ENCODE assay signal across 18 cellular contexts in the genomic region with DNA sequence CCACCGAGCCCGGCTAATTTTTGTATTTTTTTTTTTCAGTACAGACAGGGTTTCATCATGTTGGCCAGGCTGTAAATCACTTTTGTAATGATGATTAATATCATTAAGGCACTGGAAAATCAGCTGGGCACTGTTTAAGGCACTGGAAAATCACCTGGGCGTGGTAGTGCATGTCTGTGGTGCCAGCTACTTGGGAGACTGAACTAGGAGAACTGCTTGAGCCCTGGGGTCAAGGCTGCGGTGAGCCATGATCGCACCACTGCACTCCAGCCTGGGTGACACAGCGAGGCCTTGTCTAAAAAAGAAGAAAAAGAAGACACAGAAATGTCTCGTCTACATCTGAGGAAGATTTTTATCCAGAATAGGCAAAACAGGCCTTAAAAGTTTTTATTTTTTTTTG.
"Had no signal": no experiment of that assay in that cellular context is flagged by ENCODE, and none has a peak within 500 bp of the region (broad histone marks: within the 10 kb centered on the region; RNA-seq: fewer than 3 reads in every experiment).

No MANE protein-coding gene starts in this region.

- H3K4me1 ChIP-seq: prostate gland had no signal

- H3K9me3 Mint-ChIP-seq: activated naive CD4-positive, alpha-beta T cell treated with anti-CD3 and anti-CD28 coated beads for 36 hours; central memory CD8-positive, alpha-beta T cell; natural killer cell treated with Interleukin-12 subunit alpha and Interleukin-12 subunit beta and Interleukin-15 and Interleukin-18, amount 100 ng/mL, for 72 hours had no signal

- H3K9me3 ChIP-seq: mucosa of descending colon, prostate gland, SK-N-SH had no signal

- ATAC-seq: activated CD8-positive, alpha-beta memory T cell treated with anti-CD3 and anti-CD28 coated beads, Interleukin-2, amount 10 ng/mL, durations not matched to agents 7 days and 5 days; left colon; mucosa of descending colon; sciatic nerve had no signal

- H3K9ac ChIP-seq: SK-N-SH had no signal

- H3K27me3 Mint-ChIP-seq: activated CD8-positive, alpha-beta memory T cell treated with anti-CD3 and anti-CD28 coated beads, Interleukin-2, amount 10 ng/mL, durations not matched to agents 7 days and 5 days; central memory CD8-positive, alpha-beta T cell; natural killer cell treated with Interleukin-12 subunit alpha and Interleukin-12 subunit beta and Interleukin-15 and Interleukin-18, amount 100 ng/mL, for 72 hours had no signal

- H3K36me3 ChIP-seq: prostate gland had no signal

- H3K4me2 ChIP-seq: SK-N-SH had no signal

- H3K27ac ChIP-seq: prostate gland had no signal

- H3K4me3 ChIP-seq: mucosa of descending colon, prostate gland had no signal

- DNase-seq: activated CD4-positive, CD25-positive, alpha-beta regulatory T cell; activated CD8-positive, alpha-beta memory T cell treated with anti-CD3 and anti-CD28 coated beads, Interleukin-2, amount 10 ng/mL, durations not matched to agents 7 days and 5 days; activated naive CD4-positive, alpha-beta T cell treated with anti-CD3 and anti-CD28 coated beads for 36 hours; cortex of kidney; effector memory CD4-positive, alpha-beta T cell; left colon; mucosa of descending colon; occipital lobe; SK-N-SH; stimulated activated CD4-positive, alpha-beta T cell treated with anti-CD3 and anti-CD28 coated beads, Interleukin-12 subunit alpha, Interleukin-12 subunit beta, amount 100 ng/mL, for 4 hours; stimulated activated naive CD4-positive, alpha-beta T cell; substantia nigra; trophoblast cell had no signal

- FAIRE-seq: TTC549 had no signal

- H3K4me3 Mint-ChIP-seq: activated CD8-positive, alpha-beta memory T cell treated with anti-CD3 and anti-CD28 coated beads, Interleukin-2, amount 10 ng/mL, durations not matched to agents 7 days and 5 days; activated naive CD4-positive, alpha-beta T cell treated with anti-CD3 and anti-CD28 coated beads for 36 hours; central memory CD8-positive, alpha-beta T cell had no signal

- H3K27ac Mint-ChIP-seq: activated CD8-positive, alpha-beta memory T cell treated with anti-CD3 and anti-CD28 coated beads, Interleukin-2, amount 10 ng/mL, durations not matched to agents 7 days and 5 days; activated naive CD4-positive, alpha-beta T cell treated with anti-CD3 and anti-CD28 coated beads for 36 hours had no signal
